In genomic region chr12:56749853-56750252, GRCh38 we compare ENCODE assay signal across 14 cellular contexts. TPM values are rescaled to one million over a fixed set of nuclear protein-coding genes. Genes with fewer than 3 reads are reported as not detected.
DNase-seq lines count a peak whose midpoint lies in the region; ATAC-seq, FAIRE-seq and TF ChIP-seq lines count a peak whose summit lies in the region.
"Had no signal": no experiment of that assay in that cellular context is flagged by ENCODE, and none has a peak within 500 bp of the region (broad histone marks: within the 10 kb centered on the region; RNA-seq: fewer than 3 reads in every experiment).

No MANE protein-coding gene starts in this region.

- H3K4me3 ChIP-seq in PC-3 (ENCODE audit: low read length): no peak overlapping the region
- H3K4me3 ChIP-seq in SJCRH30: no peak overlapping the region
- H3K4me3 ChIP-seq: GM23248 had no signal

- ATAC-seq in WTC11 (no peak), memory B cell (ENCODE audit: low read depth) (no peak), left colon (no peak), HG03280 (IDR thresholded peaks at IDR 0.05; ENCODE audit: unreplicated experiment) (no peak), PC-3 (no peak)

- BruUV-seq in PC-3 (replicated peaks; lab: Mats Ljungman, UMichigan): no TSS peak

- intact Hi-C loops in CD14-positive monocyte (cut with micrococcal nuclease) (no loop called here), left colon (cut with DNase I, micrococcal nuclease) (loop anchor here in 1 of 2 donors (10.0 kb wide), 1 partner anchor 255 kb away; the partner anchor contains the start of gene ZBTB39), PC-3 (cut with micrococcal nuclease) (no loop called here)

- H3K27me3 Mint-ChIP-seq in CD14-positive monocyte (ENCODE audit: low read depth in 3 of 3): peaks cover 0 to 2% (median 0%) of the 10 kb centered on the region in 3 donors
- peaks cover 2% of the 10 kb centered on the region; the same call in 1 of the 2 replicates for H3K27me3 Mint-ChIP-seq in WTC11 (ENCODE audit: low read depth)
- no peaks in the 10 kb centered on the region for H3K27me3 Mint-ChIP-seq in memory B cell

- H3K9ac ChIP-seq in PC-3 (ENCODE audit: low read length): no peak overlapping the region
- H3K9ac ChIP-seq: GM23248 had no signal

- H3K27ac ChIP-seq in PC-3 (ENCODE audit: low read length): no peak overlapping the region
- no peak overlapping the region for H3K27ac ChIP-seq in SJCRH30
- H3K27ac ChIP-seq: GM23248 had no signal

- peaks cover 10 to 23% of the 10 kb centered on the region in 2 donors for H3K36me3 Mint-ChIP-seq in CD14-positive monocyte
- peaks cover 50% of the 10 kb centered on the region for H3K36me3 Mint-ChIP-seq in WTC11
- H3K36me3 Mint-ChIP-seq in memory B cell: peaks cover 15% of the 10 kb centered on the region

- no peaks in the 10 kb centered on the region for H3K9me3 ChIP-seq in PC-3 (ENCODE audit: low read length)
- no peaks in the 10 kb centered on the region for H3K9me3 ChIP-seq in SJCRH30 (replicated peaks)

- H3K4me1 Mint-ChIP-seq in CD14-positive monocyte: peaks cover 45% of the 10 kb centered on the region
- peaks cover 17% of the 10 kb centered on the region for H3K4me1 Mint-ChIP-seq in WTC11
- H3K4me1 Mint-ChIP-seq in memory B cell: peaks cover 29% of the 10 kb centered on the region

- peaks cover 14% of the 10 kb centered on the region; the same call in 1 of the 2 replicates for H3K36me3 ChIP-seq in PC-3 (ENCODE audit: low read depth, low read length)
- H3K36me3 ChIP-seq in SJCRH30: peaks cover 21% of the 10 kb centered on the region

- no peaks in the 10 kb centered on the region for H3K9me3 Mint-ChIP-seq in CD14-positive monocyte
- no peaks in the 10 kb centered on the region for H3K9me3 Mint-ChIP-seq in WTC11
- H3K9me3 Mint-ChIP-seq in memory B cell: no peaks in the 10 kb centered on the region

- peaks cover 19% of the 10 kb centered on the region for H3K79me2 ChIP-seq in PC-3 (ENCODE audit: low read length)

- DNase-seq in CD14-positive monocyte (ENCODE audit: low spot score): no peak
- no peak for DNase-seq in GM18507 (ENCODE audit: extremely low spot score, insufficient read length, low read depth)
- DNase-seq in WTC11 (ENCODE audit: low spot score): no peak
- no peak for DNase-seq in memory B cell (ENCODE audit: low spot score in 2 of 2)
- no peak for DNase-seq in left colon
- DNase-seq in PC-3: no peak
- no peak for DNase-seq in SJCRH30
- DNase-seq: activated CD4-positive, CD25-positive, alpha-beta regulatory T cell; erythroblast; GM23248; NCI-H1105 treated with DMSO at 0.1 percent for 48 hours; NCI-H510A; stimulated activated CD4-positive, alpha-beta T cell treated with anti-CD3 and anti-CD28 coated beads, Interleukin-4, amount 100 ng/mL, for 4 hours had no signal

- CTCF ChIA-PET in WTC11 (lab: Charles Lee) (no interaction called here), PC-3 (lab: Charles Lee) (no interaction called here)

- peak; percentile 52 for FAIRE-seq in GM18507 (lab: Jason Lieb, UNC)

- TF ChIP-seq CTCF in CD14-positive monocyte (IDR thresholded peaks at IDR 0.05): no peak
- TF ChIP-seq CTCF in WTC11 (IDR thresholded peaks at IDR 0.05): no peak
- TF ChIP-seq CTCF in PC-3 (conservative IDR thresholded peaks at IDR 0.05; ENCODE audit: low read depth, low read length): no peak

- no peak overlapping the region for H3K4me2 ChIP-seq in PC-3 (ENCODE audit: low read length)

- peak overlapping the region; percentile 24 to 42 for H3K4me3 Mint-ChIP-seq in CD14-positive monocyte
- peak overlapping the region; percentile 51 for H3K4me3 Mint-ChIP-seq in WTC11
- peak overlapping the region; percentile 35 for H3K4me3 Mint-ChIP-seq in memory B cell

- H4K20me1 ChIP-seq in PC-3 (ENCODE audit: low read length): no peaks in the 10 kb centered on the region

- H2AFZ ChIP-seq in PC-3 (ENCODE audit: low read length): no peak overlapping the region

- H3F3A ChIP-seq in PC-3 (ENCODE audit: low read length, unreplicated experiment): no peaks in the 10 kb centered on the region

- peaks cover 7% of the 10 kb centered on the region for H3K4me1 ChIP-seq in PC-3 (ENCODE audit: insufficient read depth, low read length)
- peaks cover 4% of the 10 kb centered on the region for H3K4me1 ChIP-seq in SJCRH30

- peak overlapping the region; percentile 62 to 93 (median 85) for H3K27ac Mint-ChIP-seq in CD14-positive monocyte
- peak overlapping the region; percentile 81 for H3K27ac Mint-ChIP-seq in WTC11
- H3K27ac Mint-ChIP-seq in memory B cell: peak overlapping the region; percentile 65

- no peaks in the 10 kb centered on the region for H3K9me2 ChIP-seq in PC-3 (replicated peaks; ENCODE audit: low read length)

- POLR2A ChIA-PET in WTC11 (lab: Charles Lee): no interaction called here
- POLR2A ChIA-PET in PC-3 (lab: Charles Lee; ENCODE audit: unreplicated experiment): no interaction called here

- H3K27me3 ChIP-seq in PC-3 (ENCODE audit: low read length) (no peaks in the 10 kb centered on the region), SJCRH30 (no peaks in the 10 kb centered on the region)

TF ChIP-seq in WTC11, 78 proteins besides CTCF, POLR2A, EP300 and RAD21:
- TF ChIP-seq, protein P1, sequence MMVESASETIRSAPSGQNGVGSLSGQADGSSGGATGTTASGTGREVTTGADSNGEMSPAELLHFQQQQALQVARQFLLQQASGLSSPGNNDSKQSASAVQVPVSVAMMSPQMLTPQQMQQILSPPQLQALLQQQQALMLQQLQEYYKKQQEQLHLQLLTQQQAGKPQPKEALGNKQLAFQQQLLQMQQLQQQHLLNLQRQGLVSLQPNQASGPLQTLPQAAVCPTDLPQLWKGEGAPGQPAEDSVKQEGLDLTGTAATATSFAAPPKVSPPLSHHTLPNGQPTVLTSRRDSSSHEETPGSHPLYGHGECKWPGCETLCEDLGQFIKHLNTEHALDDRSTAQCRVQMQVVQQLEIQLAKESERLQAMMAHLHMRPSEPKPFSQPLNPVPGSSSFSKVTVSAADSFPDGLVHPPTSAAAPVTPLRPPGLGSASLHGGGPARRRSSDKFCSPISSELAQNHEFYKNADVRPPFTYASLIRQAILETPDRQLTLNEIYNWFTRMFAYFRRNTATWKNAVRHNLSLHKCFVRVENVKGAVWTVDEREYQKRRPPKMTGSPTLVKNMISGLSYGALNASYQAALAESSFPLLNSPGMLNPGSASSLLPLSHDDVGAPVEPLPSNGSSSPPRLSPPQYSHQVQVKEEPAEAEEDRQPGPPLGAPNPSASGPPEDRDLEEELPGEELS (CRISPR knock-in tag; IDR thresholded peaks at IDR 0.05): no peak
- no peak for TF ChIP-seq ZNF263 (CRISPR knock-in tag; IDR thresholded peaks at IDR 0.05; ENCODE audit: low read depth)
- TF ChIP-seq SMAD4 (CRISPR knock-in tag; IDR thresholded peaks at IDR 0.05): no peak
- no peak for TF ChIP-seq SMAD3 (CRISPR knock-in tag; IDR thresholded peaks at IDR 0.05; ENCODE audit: borderline replicate concordance)
- TF ChIP-seq FOXK1 (CRISPR knock-in tag; IDR thresholded peaks at IDR 0.05): no peak
- no peak for TF ChIP-seq TEAD1 (CRISPR knock-in tag; IDR thresholded peaks at IDR 0.05)
- TF ChIP-seq NR3C1 (CRISPR knock-in tag; conservative IDR thresholded peaks at IDR 0.05; ENCODE audit: low read depth): no peak
- TF ChIP-seq ZNF423 (CRISPR knock-in tag; IDR thresholded peaks at IDR 0.05): no peak
- TF ChIP-seq, protein P2, sequence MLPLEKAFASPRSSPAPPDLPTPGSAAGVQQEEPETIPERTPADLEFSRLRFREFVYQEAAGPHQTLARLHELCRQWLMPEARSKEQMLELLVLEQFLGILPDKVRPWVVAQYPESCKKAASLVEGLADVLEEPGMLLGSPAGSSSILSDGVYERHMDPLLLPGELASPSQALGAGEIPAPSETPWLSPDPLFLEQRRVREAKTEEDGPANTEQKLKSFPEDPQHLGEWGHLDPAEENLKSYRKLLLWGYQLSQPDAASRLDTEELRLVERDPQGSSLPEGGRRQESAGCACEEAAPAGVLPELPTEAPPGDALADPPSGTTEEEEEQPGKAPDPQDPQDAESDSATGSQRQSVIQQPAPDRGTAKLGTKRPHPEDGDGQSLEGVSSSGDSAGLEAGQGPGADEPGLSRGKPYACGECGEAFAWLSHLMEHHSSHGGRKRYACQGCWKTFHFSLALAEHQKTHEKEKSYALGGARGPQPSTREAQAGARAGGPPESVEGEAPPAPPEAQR (CRISPR knock-in tag; IDR thresholded peaks at IDR 0.05): no peak
- no peak for TF ChIP-seq ZNF425 (CRISPR knock-in tag; conservative IDR thresholded peaks at IDR 0.05)
TF ChIP-seq in WTC11: peak in this region for 0.

RNA-seq across cellular contexts. Expression of gene PRIM1, which starts 2.3 kb away (rescaled TPM):
- 1 to 10 TPM; 5.6 to 6.3 TPM for polyA plus RNA-seq in CD14-positive monocyte
- 51.7 to 54.5 TPM (median 54.0 TPM) in 3 replicates for total RNA-seq in WTC11 (2021)
- total RNA-seq in left colon: 1 to 10 TPM; 3.9 to 5.3 TPM
- 25.0 and 32.3 TPM in 2 replicates for total RNA-seq in PC-3 (2014; rRNA removed)
- total RNA-seq in SJCRH30 (2014; rRNA removed; shearing (Covaris generic)): 47.3 and 52.3 TPM in 2 replicates

RNA-seq across cellular contexts. Expression of gene HSD17B6, which starts 13.3 kb away (rescaled TPM):
- polyA plus RNA-seq in CD14-positive monocyte: under 1 TPM in 1 of 2 donors, not detected in 1; 0.12 TPM
- total RNA-seq in WTC11 (2021) (2.4 to 5.6 TPM (median 4.8 TPM) in 3 replicates), left colon (1 to 10 TPM; 1.2 to 9.6 TPM), PC-3 (2014; rRNA removed) (0.73 TPM in 1 of 2 replicates, not detected in the other)
- total RNA-seq in SJCRH30 (2014; rRNA removed; shearing (Covaris generic)): 0.43 and 0.73 TPM in 2 replicates

RNA-seq across cellular contexts. Expression of gene NACA, which starts 24.8 kb away (rescaled TPM):
- 100 to 1,000 TPM; 797 to 937 TPM for polyA plus RNA-seq in CD14-positive monocyte
- total RNA-seq in WTC11 (2021) (987 to 1,052 TPM (median 1,025 TPM) in 3 replicates), left colon (100 to 1,000 TPM; 617 to 625 TPM), PC-3 (2014; rRNA removed) (839 and 1,420 TPM in 2 replicates)
- 2,251 and 2,266 TPM in 2 replicates for total RNA-seq in SJCRH30 (2014; rRNA removed; shearing (Covaris generic))
